Comparison of ENCODE assay signal across 9 cellular contexts in the genomic region with DNA sequence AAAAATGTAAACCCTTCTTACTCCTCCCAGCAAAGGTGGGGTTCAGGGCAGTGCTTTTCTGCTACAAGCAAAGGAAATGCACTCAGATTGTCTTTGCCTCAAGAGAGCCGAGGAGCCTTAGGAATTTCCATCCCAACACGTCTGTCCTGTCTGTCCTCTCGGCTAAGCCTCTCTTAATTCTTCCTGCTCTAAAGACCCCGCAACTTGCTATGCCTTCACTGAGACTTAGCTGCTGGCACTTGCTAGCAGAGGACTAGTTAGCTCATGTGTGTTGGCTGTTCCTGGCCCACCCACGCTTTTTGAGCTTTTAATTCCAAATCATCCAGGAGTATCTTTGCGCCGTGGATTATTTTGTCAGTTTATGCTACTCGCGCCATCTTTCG. TPM values are rescaled to one million over a fixed set of nuclear protein-coding genes. Genes with fewer than 3 reads are reported as not detected.
DNase-seq lines count a peak whose midpoint lies in the region; TF ChIP-seq lines count a peak whose summit lies in the region.
"Had no signal": no experiment of that assay in that cellular context is flagged by ENCODE, and none has a peak within 500 bp of the region (broad histone marks: within the 10 kb centered on the region; RNA-seq: fewer than 3 reads in every experiment).

No MANE protein-coding gene starts in this region.

- H3K27ac ChIP-seq in breast epithelium (peak overlapping the region; percentile 66 to 70), muscle layer of duodenum (ENCODE audit: low read length) (peak overlapping the region; percentile 24)

- H3K4me3 ChIP-seq in BJ (ENCODE audit: low read depth, low read length) (peak overlapping the region; percentile 77), breast epithelium (peak overlapping the region; percentile 49 to 87 (median 79)), muscle layer of duodenum (ENCODE audit: low read depth in 1 of 2, low read length in 2 of 2) (peak overlapping the region; percentile 70 to 86)
- peak overlapping the region; percentile 97 for H3K4me3 ChIP-seq in Jurkat, Clone E6-1 (ENCODE audit: low read length)

- no peaks in the 10 kb centered on the region for H3K9me3 ChIP-seq in breast epithelium
- no peaks in the 10 kb centered on the region for H3K9me3 ChIP-seq in muscle layer of duodenum (ENCODE audit: control insufficient read depth in 1 of 2, low read length in 2 of 2)

- peaks cover 6 to 8% of the 10 kb centered on the region in 2 donors for H3K4me1 ChIP-seq in breast epithelium
- peaks cover 8 to 45% of the 10 kb centered on the region in 2 donors for H3K4me1 ChIP-seq in muscle layer of duodenum (ENCODE audit: control insufficient read depth in 1 of 2, insufficient read depth in 2 of 2, low read length in 2 of 2)

- POLR2A ChIA-PET in BJ (lab: Charles Lee), result no interaction called here

- H3K27me3 ChIP-seq in BJ (ENCODE audit: control insufficient read depth, insufficient read depth, low read length), result no peaks in the 10 kb centered on the region
- peaks cover 0 to 8% of the 10 kb centered on the region in 2 donors for H3K27me3 ChIP-seq in breast epithelium
- peaks cover 6% of the 10 kb centered on the region for H3K27me3 ChIP-seq in muscle layer of duodenum (ENCODE audit: low read depth, low read length)

- H3K36me3 ChIP-seq in BJ (ENCODE audit: control insufficient read depth, insufficient read depth, low read length) (peaks cover 6% of the 10 kb centered on the region), breast epithelium (no peaks in the 10 kb centered on the region), muscle layer of duodenum (ENCODE audit: control insufficient read depth in 1 of 2, insufficient read depth in 2 of 2, low read length in 2 of 2) (peaks cover 27 to 36% of the 10 kb centered on the region in 2 donors)

- intact Hi-C loops in breast epithelium (cut with DNase I; ENCODE audit: low total_unique reads), result no loop called here

- DNase-seq in BJ (ENCODE audit: low read depth) (no peak), breast epithelium (ENCODE audit: low spot score in 2 of 2) (no peak), superior temporal gyrus (ENCODE audit: extremely low spot score) (no peak), AG08395 (ENCODE audit: low spot score) (no peak)
- DNase-seq in Jurkat, Clone E6-1 (ENCODE audit: low read depth, low spot score), result no peak
- DNase-seq in stimulated activated CD4-positive, alpha-beta T cell treated with anti-CD3 and anti-CD28 coated beads, Interleukin-15, amount 100 ng/mL, for 24 hours, result no peak
- DNase-seq in activated CD4-positive, CD25-positive, alpha-beta regulatory T cell (lab: John Stamatoyannopoulos, UW), result no peak

- CTCF ChIA-PET in BJ (lab: Yijun Ruan, JAX), result interaction anchor here (1.3 to 5.9 kb wide), 8 partner anchors 9 to 571 kb away, joined by 3 to 88 read pairs (median 6); no protein-coding TSS in a partner anchor

- no peak for TF ChIP-seq POLR2A in breast epithelium (IDR thresholded peaks at IDR 0.05)

- no peak for TF ChIP-seq CTCF in BJ (IDR thresholded peaks at IDR 0.05; ENCODE audit: insufficient read depth, low read depth, low read length)
- no peak for TF ChIP-seq CTCF in breast epithelium (IDR thresholded peaks at IDR 0.05)

RNA-seq across cellular contexts. Expression of gene NPM3, which starts 0.5 kb away (rescaled TPM):
- polyA plus RNA-seq in BJ (2011; rRNA removed), result 31.8 and 35.6 TPM in 2 replicates
- 16.1 and 32.7 TPM in 2 replicates for polyA minus RNA-seq in BJ (2011; rRNA and poly(A)+ RNA removed)
- 238 TPM for polyA plus RNA-seq in Jurkat, Clone E6-1 (2012; ENCODE audit: insufficient read depth, insufficient read length)
- 10 to 100 TPM; 37.3 to 61.0 (median 43.9) TPM for total RNA-seq in breast epithelium

RNA-seq across cellular contexts. Expression of gene FGF8, which starts 7.8 kb away (rescaled TPM):
- not detected in 2 replicates for polyA plus RNA-seq in BJ (2011; rRNA removed)
- polyA minus RNA-seq in BJ (2011; rRNA and poly(A)+ RNA removed), result not detected in 2 replicates
- polyA plus RNA-seq in Jurkat, Clone E6-1 (2012; ENCODE audit: insufficient read depth, insufficient read length), result 1.5 TPM
- not detected for total RNA-seq in breast epithelium
- total RNA-seq: mucosa of gallbladder had no signal

RNA-seq across cellular contexts. Expression of gene OGA, which starts 34.5 kb away (rescaled TPM):
- 25.6 and 52.3 TPM in 2 replicates for polyA plus RNA-seq in BJ (2011; rRNA removed)
- polyA minus RNA-seq in BJ (2011; rRNA and poly(A)+ RNA removed), result 21.2 and 27.0 TPM in 2 replicates
- polyA plus RNA-seq in Jurkat, Clone E6-1 (2012; ENCODE audit: insufficient read depth, insufficient read length), result 34.2 TPM
- total RNA-seq in breast epithelium, result 100 to 1,000 TPM; 169 to 200 (median 181) TPM

RNA-seq across cellular contexts. Expression of gene KCNIP2, which starts 59.9 kb away (rescaled TPM):
- polyA plus RNA-seq in BJ (2011; rRNA removed), result 0.38 and 0.43 TPM in 2 replicates
- 0.41 and 0.52 TPM in 2 replicates for polyA minus RNA-seq in BJ (2011; rRNA and poly(A)+ RNA removed)
- 9.8 TPM for polyA plus RNA-seq in Jurkat, Clone E6-1 (2012; ENCODE audit: insufficient read depth, insufficient read length)
- 10 to 100 TPM; 11.9 to 90.4 (median 20.6) TPM for total RNA-seq in breast epithelium
